Comparison of ENCODE assay signal across 8 cellular contexts in the genomic region with DNA sequence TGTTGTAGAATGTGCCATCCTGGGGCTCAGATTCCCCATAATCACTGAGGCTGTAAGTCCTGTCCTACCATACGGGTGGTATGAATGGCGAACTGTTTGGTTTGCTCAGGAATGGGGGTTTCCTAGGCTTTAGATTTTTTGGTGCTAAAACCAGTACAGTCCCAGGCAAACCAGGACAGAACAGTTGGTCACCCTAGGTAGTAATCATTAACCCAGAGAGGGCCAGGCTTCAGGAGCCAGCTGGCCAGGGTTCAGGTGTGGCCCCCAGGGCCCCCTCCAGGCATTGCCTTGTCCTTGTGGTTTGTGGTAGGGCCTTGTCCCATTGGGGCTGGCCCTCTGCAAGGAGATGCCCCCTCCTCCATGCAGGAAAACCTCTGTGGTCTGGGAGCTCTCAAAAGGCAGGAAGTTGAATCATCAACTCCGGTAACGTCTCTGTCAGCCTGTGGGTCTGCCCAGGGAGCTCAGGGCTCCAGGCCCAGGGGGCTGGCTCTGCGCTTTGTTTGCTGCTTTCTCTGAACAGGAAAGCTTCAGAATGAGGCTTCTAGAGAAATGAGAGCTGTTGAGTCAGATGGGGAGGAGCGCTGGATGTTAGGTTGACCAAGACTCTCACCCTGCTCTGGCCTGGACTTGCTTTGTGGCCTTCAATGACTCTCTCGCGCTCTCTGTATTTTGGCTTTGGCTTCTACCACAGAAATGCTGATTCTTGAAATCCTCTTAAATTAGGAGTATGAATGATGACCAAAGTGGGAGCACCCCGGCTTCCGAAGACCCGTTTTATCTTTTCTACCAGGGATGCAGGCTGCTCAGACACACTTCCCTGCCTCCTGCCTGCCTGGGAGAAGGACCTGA. TPM values are rescaled to one million over a fixed set of nuclear protein-coding genes. Genes with fewer than 3 reads are reported as not detected.
A peak's percentile ranks its signal among the peaks of the same experiment; 100 is the strongest.
DNase-seq lines count a peak whose midpoint lies in the region; ATAC-seq lines count a peak whose summit lies in the region.

No MANE protein-coding gene starts in this region.

- no peaks in the 10 kb centered on the region for H3K36me3 Mint-ChIP-seq in CD8-positive, alpha-beta memory T cell

- peak; percentile 83 for ATAC-seq in GM21717 (IDR thresholded peaks at IDR 0.05; ENCODE audit: unreplicated experiment)

- H3K27ac Mint-ChIP-seq in CD8-positive, alpha-beta memory T cell = peak overlapping the region; percentile 23 to 97 (median 88)

- H3K4me3 Mint-ChIP-seq in CD8-positive, alpha-beta memory T cell = peak overlapping the region in 5 of 7 donors; percentile 17 to 67 (median 55)

- peak in 4 of 5 donors; percentile 14 to 68 (median 24) for DNase-seq in CD8-positive, alpha-beta memory T cell
- peak; percentile 95 for DNase-seq in KBM-7
- peak; percentile 61 for DNase-seq in activated CD4-positive, CD25-positive, alpha-beta regulatory T cell treated with anti-CD3 and anti-CD28 coated beads, Interleukin-2, amount 50 U/mL, for 72 hours
- peak; percentile 90 for DNase-seq in mesenteric fat pad (ENCODE audit: low spot score)
- DNase-seq in stimulated activated CD8-positive, alpha-beta memory T cell treated with anti-CD3 and anti-CD28 coated beads, Interleukin-4, amount 100 ng/mL, for 24 hours (ENCODE audit: low read depth) = peak; percentile 60
- no peak for DNase-seq in NCI-H524 treated with DMSO at 0.1 percent for 48 hours (lab: John Stamatoyannopoulos, UW)

- in situ Hi-C loops in KBM-7 (cut with MboI; ENCODE audit: low pct_unique_long_range_greater_than_20kb, low sequenced_read_pairs) = no loop called here

- peaks cover 16 to 23% (median 17%) of the 10 kb centered on the region in 3 donors for H3K4me1 Mint-ChIP-seq in CD8-positive, alpha-beta memory T cell

- no peaks in the 10 kb centered on the region for H3K9me3 Mint-ChIP-seq in CD8-positive, alpha-beta memory T cell

- H3K4me3 ChIP-seq in CD8-positive, alpha-beta memory T cell (ENCODE audit: low read length) = peak overlapping the region; percentile 1

- CTCF ChIA-PET in CD8-positive, alpha-beta memory T cell (lab: Charles Lee) = interaction anchor here (1.0 to 1.8 kb wide), 3 partner anchors 10 to 91 kb away, joined by 3 to 7 read pairs (median 3); a partner anchor contains a TSS

- H3K36me3 ChIP-seq in CD8-positive, alpha-beta memory T cell (ENCODE audit: insufficient read depth, low read length) = no peaks in the 10 kb centered on the region

- no peaks in the 10 kb centered on the region for H3K27me3 ChIP-seq in CD8-positive, alpha-beta memory T cell (ENCODE audit: insufficient read depth, low read length, poor library complexity, severe bottlenecking)

- no peaks in the 10 kb centered on the region for H3K9me3 ChIP-seq in CD8-positive, alpha-beta memory T cell (ENCODE audit: low read length)

- H3K27me3 Mint-ChIP-seq in CD8-positive, alpha-beta memory T cell = no peaks in the 10 kb centered on the region

- no peak overlapping the region for H3K27ac ChIP-seq in CD8-positive, alpha-beta memory T cell (ENCODE audit: low read depth, low read length)
- H3K27ac ChIP-seq in cingulate gyrus (ENCODE audit: low read depth, low read length) = peak overlapping the region; percentile 52

- POLR2A ChIA-PET in CD8-positive, alpha-beta memory T cell (lab: Charles Lee) = interaction anchor here (0.5 to 1.1 kb wide), 4 partner anchors 21 to 132 kb away, joined by 3 to 11 read pairs (median 6); a partner anchor contains a TSS

- peaks cover 19% of the 10 kb centered on the region for H3K4me1 ChIP-seq in CD8-positive, alpha-beta memory T cell (ENCODE audit: insufficient read depth, low read length)

RNA-seq across cellular contexts. Expression of a gene that starts 22.2 kb away (rescaled TPM):
- 100 to 1,000 TPM; 105 to 107 TPM for total RNA-seq in CD8-positive, alpha-beta memory T cell
- polyA plus RNA-seq in CD8-positive, alpha-beta memory T cell = 47.1 TPM
- total RNA-seq in mesenteric fat pad = 31.6 TPM
